8 cellular contexts compared by ENCODE assay signal in genomic region chr6:159727717-159728440, GRCh38. TPM values are rescaled to one million over a fixed set of nuclear protein-coding genes. Genes with fewer than 3 reads are reported as not detected.
DNase-seq lines count a peak whose midpoint lies in the region; ATAC-seq, FAIRE-seq and TF ChIP-seq lines count a peak whose summit lies in the region.

No MANE protein-coding gene starts in this region.

- peak; percentile 47 for FAIRE-seq in GM12891 (lab: Jason Lieb, UNC)

- H3K9me3 ChIP-seq in ascending aorta (no peaks in the 10 kb centered on the region), iPS-18a (ENCODE audit: control insufficient read depth, low read depth, low read length) (no peaks in the 10 kb centered on the region), skeletal muscle tissue (ENCODE audit: control insufficient read depth in 3 of 3, low read length in 3 of 3) (no peaks in the 10 kb centered on the region)

- in situ Hi-C loops in ACHN (cut with HindIII; ENCODE audit: low pct_ligation_motif_present, low pct_unique_long_range_greater_than_20kb, low sequenced_read_pairs): no loop called here

- TF ChIP-seq CTCF in ascending aorta (IDR thresholded peaks at IDR 0.05): no peak

- H3K36me3 ChIP-seq in ascending aorta (no peaks in the 10 kb centered on the region), iPS-18a (ENCODE audit: control insufficient read depth, low read depth, low read length) (peaks cover 8% of the 10 kb centered on the region), skeletal muscle tissue (ENCODE audit: control insufficient read depth in 3 of 3, insufficient read depth in 3 of 3, low read length in 3 of 3) (no peaks in the 10 kb centered on the region)

- peak overlapping the region; percentile 98 to 100 for H3K27ac ChIP-seq in ascending aorta
- H3K27ac ChIP-seq in iPS-18a (ENCODE audit: low read length): peak overlapping the region; percentile 91
- peak overlapping the region; percentile 98 for H3K27ac ChIP-seq in skeletal muscle tissue (ENCODE audit: low read depth, low read length)

- peak; percentile 39 for ATAC-seq in HG02759 (IDR thresholded peaks at IDR 0.05; ENCODE audit: unreplicated experiment)

- H3K4me3 ChIP-seq in ascending aorta (peak overlapping the region; percentile 95 to 100), iPS-18a (ENCODE audit: low read length) (peak overlapping the region; percentile 99), skeletal muscle tissue (ENCODE audit: low read length in 3 of 3) (peak overlapping the region; percentile 83 to 95 (median 86))

- intact Hi-C loops in ascending aorta (cut with DNase I): loop anchor here (1.0 to 10.0 kb wide), 5 partner anchors 27 to 1083 kb away; partner anchors contain the start of genes ACAT2, DYNLT1 and TCP1

- no peaks in the 10 kb centered on the region for H3K27me3 ChIP-seq in ascending aorta
- no peaks in the 10 kb centered on the region for H3K27me3 ChIP-seq in iPS-18a (ENCODE audit: control insufficient read depth, insufficient read depth, low read length)
- no peaks in the 10 kb centered on the region for H3K27me3 ChIP-seq in skeletal muscle tissue (ENCODE audit: control insufficient read depth in 3 of 3, insufficient read depth in 3 of 3, low read length in 3 of 3)

- H3K9ac ChIP-seq in iPS-18a (ENCODE audit: low read length) (peak overlapping the region; percentile 98), skeletal muscle tissue (ENCODE audit: low read depth in 1 of 3, low read length in 3 of 3) (peak overlapping the region; percentile 94 to 98 (median 95))

- peak; percentile 39 for DNase-seq in ACHN
- peak; percentile 38 for DNase-seq in GM12891 (ENCODE audit: insufficient read length, low spot score)
- DNase-seq in NCI-H146 (lab: John Stamatoyannopoulos, UW): peak; percentile 88
- no peak for DNase-seq in ascending aorta (ENCODE audit: low spot score in 2 of 2)
- DNase-seq in D341Med (ENCODE audit: low spot score): no peak

- no peak for TF ChIP-seq POLR2A in GM12891 (IDR thresholded peaks at IDR 0.05; ENCODE audit: low read depth, low read length)

- H3K4me1 ChIP-seq in ascending aorta (peaks cover 6 to 28% of the 10 kb centered on the region in 2 donors), iPS-18a (ENCODE audit: control insufficient read depth, low read depth, low read length) (peaks cover 15% of the 10 kb centered on the region), skeletal muscle tissue (ENCODE audit: control insufficient read depth in 3 of 3, insufficient read depth in 3 of 3, low read length in 3 of 3) (peaks cover 29 to 35% (median 32%) of the 10 kb centered on the region in 3 donors)

TF ChIP-seq in GM12891, 5 proteins besides CTCF, POLR2A, EP300 and RAD21:
- no peak for TF ChIP-seq PAX5 (IDR thresholded peaks at IDR 0.05; ENCODE audit: insufficient read depth, low read length, severe bottlenecking)
- no peak for TF ChIP-seq TAF1 (IDR thresholded peaks at IDR 0.05; ENCODE audit: low read depth, low read length)
- TF ChIP-seq POU2F2 (IDR thresholded peaks at IDR 0.05; ENCODE audit: low read depth, low read length): no peak
- TF ChIP-seq SPI1 (IDR thresholded peaks at IDR 0.05; ENCODE audit: low read depth, low read length): no peak
- TF ChIP-seq POLR2AphosphoS5 (IDR thresholded peaks at IDR 0.05; ENCODE audit: low read depth, low read length): no peak
TF ChIP-seq in GM12891: peak in this region for 0.

RNA-seq across cellular contexts. Expression of gene WTAP, which starts 0.6 kb away (rescaled TPM):
- polyA plus RNA-seq in GM12891 (2012; ENCODE audit: low read depth, missing spikeins): 37.1 TPM
- total RNA-seq in ascending aorta: 44.6 TPM
- total RNA-seq in skeletal muscle tissue: 64.7 TPM

RNA-seq across cellular contexts. Expression of gene ACAT2, which starts 34.0 kb away (rescaled TPM):
- polyA plus RNA-seq in GM12891 (2012; ENCODE audit: low read depth, missing spikeins): 66.7 TPM
- total RNA-seq in ascending aorta (0.85 TPM), skeletal muscle tissue (5.2 TPM)

RNA-seq across cellular contexts. Expression of gene SOD2, which starts 34.8 kb away (rescaled TPM):
- polyA plus RNA-seq in GM12891 (2012; ENCODE audit: low read depth, missing spikeins): 27.8 TPM
- total RNA-seq in ascending aorta: 205 TPM
- total RNA-seq in skeletal muscle tissue: 28.7 TPM

Comparison
In these comparisons a context has a peak if more than half of its experiments do, and no peak if none do; other contexts are left out.
1. DNase-seq: peak in ACHN (single experiment), GM12891 (single experiment) and NCI-H146 (single experiment); none in ascending aorta (0 of 2) and D341Med (single experiment).
2. Peak in every context shown above with its lines, with median percentiles within 50 percentile points of each other: H3K27ac ChIP-seq and H3K4me3 ChIP-seq.